22 cellular contexts compared by ENCODE assay signal in the genomic region with DNA sequence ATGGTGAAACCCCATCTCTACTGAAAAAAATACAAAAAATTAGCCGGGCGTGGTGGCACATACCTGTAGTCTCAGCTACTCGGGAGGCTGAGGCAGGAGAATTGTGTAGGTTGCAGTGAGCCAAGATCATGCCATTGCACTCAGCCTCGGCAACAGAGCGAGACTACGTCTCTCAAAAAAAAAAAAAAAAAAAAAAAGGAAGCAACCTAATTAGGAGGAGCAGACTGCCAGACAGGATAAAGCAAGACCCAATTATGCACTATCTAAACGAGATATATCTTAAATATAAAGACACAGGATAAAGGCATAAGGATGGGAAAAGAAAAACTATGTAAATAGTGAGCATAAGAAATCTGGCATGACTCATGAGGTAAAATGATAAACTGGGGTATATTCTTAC. TPM values are rescaled to one million over a fixed set of nuclear protein-coding genes. Genes with fewer than 3 reads are reported as not detected.
DNase-seq lines count a peak whose midpoint lies in the region; ATAC-seq and TF ChIP-seq lines count a peak whose summit lies in the region.
"Had no signal": no experiment of that assay in that cellular context is flagged by ENCODE, and none has a peak within 500 bp of the region (broad histone marks: within the 10 kb centered on the region; RNA-seq: fewer than 3 reads in every experiment).

No MANE protein-coding gene starts in this region.

- ATAC-seq in T-helper 17 cell: no peak
- no peak for ATAC-seq in HG03159 (IDR thresholded peaks at IDR 0.05; ENCODE audit: unreplicated experiment)

- no peaks in the 10 kb centered on the region for H3K27me3 ChIP-seq in endocrine pancreas (ENCODE audit: control insufficient read depth, insufficient read depth, low read length)
- H3K27me3 ChIP-seq: sigmoid colon had no signal

- H3K9me3 ChIP-seq in T-helper 17 cell (ENCODE audit: control insufficient read depth, low read length, poor library complexity, severe bottlenecking) (no peaks in the 10 kb centered on the region), endocrine pancreas (ENCODE audit: control insufficient read depth, low read length) (no peaks in the 10 kb centered on the region)
- H3K9me3 ChIP-seq: Caco-2, sigmoid colon had no signal

- peak overlapping the region; percentile 20 for H3K4me3 ChIP-seq in endocrine pancreas (ENCODE audit: control insufficient read depth, insufficient read depth, low read length)
- H3K4me3 ChIP-seq: GM23248, sigmoid colon had no signal

- H3K9me3 Mint-ChIP-seq in T-helper 1 cell treated with Interleukin-12 subunit alpha and Interleukin-12 subunit beta and Interleukin-4 antibody, amounts not matched to agents 30 μg/mL and 1 μg/mL, for 36 hours: no peaks in the 10 kb centered on the region
- H3K9me3 Mint-ChIP-seq in nephron progenitor cell: no peaks in the 10 kb centered on the region
- H3K9me3 Mint-ChIP-seq: activated CD4-positive, alpha-beta memory T cell treated with anti-CD3 and anti-CD28 coated beads for 36 hours had no signal

- TF ChIP-seq CTCF in nephron progenitor cell (IDR thresholded peaks at IDR 0.05): no peak

- H3K27ac Mint-ChIP-seq in T-helper 1 cell treated with Interleukin-12 subunit alpha and Interleukin-12 subunit beta and Interleukin-4 antibody, amounts not matched to agents 30 μg/mL and 1 μg/mL, for 36 hours: no peak overlapping the region
- H3K27ac Mint-ChIP-seq in T-helper 17 cell: peak overlapping the region; percentile 98
- no peak overlapping the region for H3K27ac Mint-ChIP-seq in nephron progenitor cell
- H3K27ac Mint-ChIP-seq: activated CD4-positive, alpha-beta memory T cell treated with anti-CD3 and anti-CD28 coated beads for 36 hours had no signal

- H3K9ac ChIP-seq in endocrine pancreas (ENCODE audit: control insufficient read depth, insufficient read depth, low read length): no peak overlapping the region
- H3K9ac ChIP-seq: GM23248, parathyroid adenoma had no signal

- in situ Hi-C loops in KBM-7 (cut with MboI; ENCODE audit: low pct_unique_long_range_greater_than_20kb, low sequenced_read_pairs): no loop called here

- peaks cover 60% of the 10 kb centered on the region for H3K36me3 Mint-ChIP-seq in T-helper 1 cell treated with Interleukin-12 subunit alpha and Interleukin-12 subunit beta and Interleukin-4 antibody, amounts not matched to agents 30 μg/mL and 1 μg/mL, for 36 hours (ENCODE audit: low read depth)
- H3K36me3 Mint-ChIP-seq in T-helper 17 cell (ENCODE audit: low read depth): peaks cover 6% of the 10 kb centered on the region
- H3K36me3 Mint-ChIP-seq in nephron progenitor cell (ENCODE audit: low read depth): peaks cover 65% of the 10 kb centered on the region

- H3K36me3 ChIP-seq in endocrine pancreas (ENCODE audit: control insufficient read depth, insufficient read depth, low read length): no peaks in the 10 kb centered on the region

- peaks cover 64% of the 10 kb centered on the region for H3K4me1 Mint-ChIP-seq in T-helper 1 cell treated with Interleukin-12 subunit alpha and Interleukin-12 subunit beta and Interleukin-4 antibody, amounts not matched to agents 30 μg/mL and 1 μg/mL, for 36 hours (ENCODE audit: low read depth)
- H3K4me1 Mint-ChIP-seq in T-helper 17 cell: peaks cover 46% of the 10 kb centered on the region
- H3K4me1 Mint-ChIP-seq in nephron progenitor cell: peaks cover 37% of the 10 kb centered on the region

- H3K27me3 Mint-ChIP-seq in T-helper 1 cell treated with Interleukin-12 subunit alpha and Interleukin-12 subunit beta and Interleukin-4 antibody, amounts not matched to agents 30 μg/mL and 1 μg/mL, for 36 hours (ENCODE audit: low read depth): no peaks in the 10 kb centered on the region
- H3K27me3 Mint-ChIP-seq in T-helper 17 cell (no peaks in the 10 kb centered on the region), nephron progenitor cell (ENCODE audit: low read depth, poor library complexity) (peaks cover 3% of the 10 kb centered on the region)
- H3K27me3 Mint-ChIP-seq: activated CD4-positive, alpha-beta memory T cell treated with anti-CD3 and anti-CD28 coated beads for 36 hours had no signal

- H3K4me3 Mint-ChIP-seq in T-helper 1 cell treated with Interleukin-12 subunit alpha and Interleukin-12 subunit beta and Interleukin-4 antibody, amounts not matched to agents 30 μg/mL and 1 μg/mL, for 36 hours: peak overlapping the region; percentile 50
- H3K4me3 Mint-ChIP-seq in T-helper 17 cell (peak overlapping the region; percentile 77), nephron progenitor cell (no peak overlapping the region)

- peaks cover 17% of the 10 kb centered on the region for H3K4me1 ChIP-seq in endocrine pancreas (ENCODE audit: control insufficient read depth, insufficient read depth, low read length)

- DNase-seq in T-helper 1 cell (no peak), KBM-7 (peak; percentile 56), T-helper 17 cell (no peak), H4 (ENCODE audit: low spot score) (no peak), nephron progenitor cell (no peak)
- DNase-seq: activated CD4-positive, alpha-beta memory T cell treated with anti-CD3 and anti-CD28 coated beads for 36 hours; activated naive CD4-positive, alpha-beta T cell treated with Interleukin-2 at 50 U/mL for 16 hours; anterior cingulate cortex; Caco-2; foreskin fibroblast; GM23248; midbrain; NCI-H1436; NCI-H2171 treated with DMSO at 0.1 percent for 48 hours; NCI-H526; Right ventricle myocardium superior; sigmoid colon; stimulated activated CD4-positive, alpha-beta T cell treated with anti-CD3 and anti-CD28 coated beads, Interleukin-15, amount 100 ng/mL, for 24 hours had no signal

RNA-seq across cellular contexts. Expression of a gene that starts 5.0 kb away (rescaled TPM):
- total RNA-seq in T-helper 17 cell: 100 to 1,000 TPM in 1 of 2 donors, 10 to 100 TPM in 1; 87.5 to 103 TPM
- 23.7 and 24.4 TPM in 2 replicates for total RNA-seq in H4 (2014; rRNA removed; shearing (Covaris generic))

RNA-seq across cellular contexts. Expression of a gene that starts 59.4 kb away (rescaled TPM):
- total RNA-seq in T-helper 17 cell: 100 to 1,000 TPM; 111 to 117 TPM
- 16.7 and 19.4 TPM in 2 replicates for total RNA-seq in H4 (2014; rRNA removed; shearing (Covaris generic))
